8 cellular contexts compared by ENCODE assay signal in genomic region chr2:42567806-42568429, GRCh38. TPM values are rescaled to one million over a fixed set of nuclear protein-coding genes. Genes with fewer than 3 reads are reported as not detected.
A peak's percentile ranks its signal among the peaks of the same experiment; 100 is the strongest.
DNase-seq lines count a peak whose midpoint lies in the region; ATAC-seq and TF ChIP-seq lines count a peak whose summit lies in the region.

No MANE protein-coding gene starts in this region.

- H3K4me1 ChIP-seq in DND-41 (ENCODE audit: insufficient read depth, low read length), result peaks cover 52% of the 10 kb centered on the region
- peaks cover 9 to 53% (median 17%) of the 10 kb centered on the region in 3 donors for H3K4me1 ChIP-seq in esophagus squamous epithelium
- H3K4me1 ChIP-seq in neural progenitor cell, result peaks cover 17% of the 10 kb centered on the region

- H3F3A ChIP-seq in neural progenitor cell (ENCODE audit: low read depth), result peaks cover 39% of the 10 kb centered on the region

- POLR2A ChIA-PET in WTC11 (lab: Charles Lee), result interaction anchor here (0.7 kb wide), 2 partner anchors 20 to 22 kb away, joined by 4 read pairs; no protein-coding TSS in a partner anchor

- H2AFZ ChIP-seq in DND-41 (ENCODE audit: low read depth, low read length) (peak overlapping the region; percentile 65), neural progenitor cell (replicated peaks) (peak overlapping the region; percentile 87)

- CTCF ChIA-PET in WTC11 (lab: Charles Lee), result interaction anchor here (0.7 to 0.9 kb wide), 2 partner anchors 9 to 95 kb away, joined by 3 to 4 read pairs; no protein-coding TSS in a partner anchor

- H3K27ac ChIP-seq in DND-41 (ENCODE audit: low read length) (peak overlapping the region; percentile 95), esophagus squamous epithelium (peak overlapping the region; percentile 87 to 95 (median 94)), neural progenitor cell (peak overlapping the region; percentile 44)

- H3K4me2 ChIP-seq in DND-41 (ENCODE audit: insufficient read depth, low read length) (peak overlapping the region; percentile 60), neural progenitor cell (peak overlapping the region; percentile 85)

- H3K79me2 ChIP-seq in DND-41 (ENCODE audit: insufficient read depth, low read length) (peaks cover 38% of the 10 kb centered on the region), neural progenitor cell (ENCODE audit: low read depth) (peaks cover 43% of the 10 kb centered on the region)

- peak overlapping the region; percentile 38 for H3K27ac Mint-ChIP-seq in WTC11
- peak overlapping the region; percentile 82 for H3K27ac Mint-ChIP-seq in neural progenitor cell

- H3K36me3 ChIP-seq in DND-41 (ENCODE audit: insufficient read depth, low read length) (peaks cover 6% of the 10 kb centered on the region), esophagus squamous epithelium (peaks cover 0 to 23% (median 0%) of the 10 kb centered on the region in 3 donors), neural progenitor cell (peaks cover 10% of the 10 kb centered on the region)

- peak in 1 of 4 donors; percentile 16 for TF ChIP-seq POLR2A in esophagus squamous epithelium (IDR thresholded peaks at IDR 0.05)

- TF ChIP-seq CTCF in DND-41 (IDR thresholded peaks at IDR 0.05; ENCODE audit: borderline replicate concordance, extremely low read depth, low read length, poor library complexity, severe bottlenecking) (peak; percentile 4), WTC11 (IDR thresholded peaks at IDR 0.05) (no peak), esophagus squamous epithelium (IDR thresholded peaks at IDR 0.05) (no peak), neural progenitor cell (IDR thresholded peaks at IDR 0.05) (no peak)

- peak; percentile 23; the same call in 2 of the 3 replicates for ATAC-seq in DND-41 (ENCODE audit: insufficient read depth, low read depth)
- ATAC-seq in GM19395 (IDR thresholded peaks at IDR 0.05; ENCODE audit: unreplicated experiment), result peak; percentile 72
- ATAC-seq in HG03439 (IDR thresholded peaks at IDR 0.05; ENCODE audit: unreplicated experiment), result peak; percentile 64
- ATAC-seq in WTC11, result peak; percentile 80

- H3K4me3 ChIP-seq in DND-41 (ENCODE audit: low read depth in 1 of 2, low read length in 2 of 2), result peak overlapping the region in 1 of 2 experiments; percentile 51; a peak in 2 of 4 replicates
- H3K4me3 ChIP-seq in esophagus squamous epithelium, result peak overlapping the region; percentile 63 to 99 (median 76)
- peak overlapping the region; percentile 98 for H3K4me3 ChIP-seq in neural progenitor cell

- H3K27me3 Mint-ChIP-seq in WTC11 (ENCODE audit: low read depth) (no peaks in the 10 kb centered on the region), neural progenitor cell (ENCODE audit: insufficient read depth, low read depth) (no peaks in the 10 kb centered on the region)

- peak overlapping the region; percentile 68 for H3K4me3 Mint-ChIP-seq in WTC11
- H3K4me3 Mint-ChIP-seq in neural progenitor cell, result peak overlapping the region; percentile 88

- H4K20me1 ChIP-seq in DND-41 (ENCODE audit: insufficient read depth, low read length) (no peaks in the 10 kb centered on the region), neural progenitor cell (ENCODE audit: low read depth) (peaks cover 3% of the 10 kb centered on the region)

- H3K9me3 Mint-ChIP-seq in WTC11, result no peaks in the 10 kb centered on the region
- no peaks in the 10 kb centered on the region for H3K9me3 Mint-ChIP-seq in neural progenitor cell

- intact Hi-C loops in esophagus squamous epithelium (cut with DNase I), result no loop called here

- 44 to 49% methylated on average over 4 to 5 of the region's 12 CpGs for WGBS in esophagus squamous epithelium, 2 donors

- no peaks in the 10 kb centered on the region for H3K9me3 ChIP-seq in DND-41 (ENCODE audit: insufficient read depth, low read length, severe bottlenecking)
- H3K9me3 ChIP-seq in esophagus squamous epithelium, result no peaks in the 10 kb centered on the region
- H3K9me3 ChIP-seq in neural progenitor cell (ENCODE audit: low read depth), result no peaks in the 10 kb centered on the region

- H3K36me3 Mint-ChIP-seq in WTC11, result peaks cover 24% of the 10 kb centered on the region
- peaks cover 9% of the 10 kb centered on the region for H3K36me3 Mint-ChIP-seq in neural progenitor cell

- H3K27me3 ChIP-seq in DND-41 (ENCODE audit: insufficient read depth, low read length, poor library complexity), result no peaks in the 10 kb centered on the region
- no peaks in the 10 kb centered on the region for H3K27me3 ChIP-seq in esophagus squamous epithelium
- no peaks in the 10 kb centered on the region for H3K27me3 ChIP-seq in neural progenitor cell

- peak; percentile 55 for DNase-seq in DND-41
- DNase-seq in WTC11 (ENCODE audit: low spot score), result peak; percentile 75
- no peak for DNase-seq in esophagus squamous epithelium (lab: John Stamatoyannopoulos, UW)
- peak; percentile 76 for DNase-seq in neural progenitor cell (ENCODE audit: low spot score)
- no peak for DNase-seq in epidermal melanocyte (ENCODE audit: insufficient read length, low spot score)
- DNase-seq in COR-L47 (lab: John Stamatoyannopoulos, UW), result no peak

- H3K4me1 Mint-ChIP-seq in WTC11 (peaks cover 40% of the 10 kb centered on the region), neural progenitor cell (peaks cover 22% of the 10 kb centered on the region)

- H3K9ac ChIP-seq in DND-41 (ENCODE audit: low read depth, low read length) (peak overlapping the region; percentile 56), neural progenitor cell (no peak overlapping the region)

TF ChIP-seq in WTC11, 78 proteins besides CTCF, POLR2A, EP300 and RAD21:
- TF ChIP-seq ZNF263 (CRISPR knock-in tag; IDR thresholded peaks at IDR 0.05; ENCODE audit: low read depth) (no peak), ETV6 (CRISPR knock-in tag; IDR thresholded peaks at IDR 0.05) (peak; percentile 37; the same call in 1 of the 2 replicates), RORB (CRISPR knock-in tag; IDR thresholded peaks at IDR 0.05) (no peak), ZNF396 (CRISPR knock-in tag; IDR thresholded peaks at IDR 0.05; ENCODE audit: borderline replicate concordance) (no peak), SP1 (CRISPR knock-in tag; conservative IDR thresholded peaks at IDR 0.05) (peak; percentile 45; the same call in 1 of the 2 replicates), FOXJ3 (CRISPR knock-in tag; IDR thresholded peaks at IDR 0.05; ENCODE audit: borderline replicate concordance) (no peak), ZSCAN18 (CRISPR knock-in tag; IDR thresholded peaks at IDR 0.05) (no peak), ZNF138 (CRISPR knock-in tag; conservative IDR thresholded peaks at IDR 0.05) (peak; percentile 80; the same call in 1 of the 2 replicates), USF2 (CRISPR knock-in tag; IDR thresholded peaks at IDR 0.05) (0 out of 2 replicates have a peak, but pooled peaks have one; percentile 11), TEAD1 (CRISPR knock-in tag; IDR thresholded peaks at IDR 0.05) (0 out of 2 replicates have a peak, but pooled peaks have one; percentile 32), ZNF423 (CRISPR knock-in tag; IDR thresholded peaks at IDR 0.05) (peak; percentile 100), FOXK1 (CRISPR knock-in tag; IDR thresholded peaks at IDR 0.05) (0 out of 2 replicates have a peak, but pooled peaks have one; percentile 38), SMAD3 (CRISPR knock-in tag; IDR thresholded peaks at IDR 0.05; ENCODE audit: borderline replicate concordance) (0 out of 2 replicates have a peak, but pooled peaks have one; percentile 17), JAZF1 (CRISPR knock-in tag; IDR thresholded peaks at IDR 0.05) (no peak), FOXP4 (CRISPR knock-in tag; IDR thresholded peaks at IDR 0.05) (peak; percentile 39; the same call in 1 of the 2 replicates), TEAD4 (CRISPR knock-in tag; IDR thresholded peaks at IDR 0.05) (no peak), HMGA2 (CRISPR knock-in tag; IDR thresholded peaks at IDR 0.05) (no peak), ZBTB21 (CRISPR knock-in tag; IDR thresholded peaks at IDR 0.05; ENCODE audit: borderline replicate concordance) (peak; percentile 81; the same call in 1 of the 2 replicates)
TF ChIP-seq in WTC11: peak in this region for 10.

RNA-seq across cellular contexts. Expression of gene MTA3, which starts 0.5 kb away (rescaled TPM):
- total RNA-seq in WTC11 (2021) (153 to 173 TPM (median 157 TPM) in 3 replicates), esophagus squamous epithelium (10 to 100 TPM; 26.5 to 37.2 (median 34.4) TPM), neural progenitor cell (ENCODE audit: low replicate concordance) (94.0 and 117 TPM in 2 replicates)

Comparison
In these comparisons a context has a peak if more than half of its experiments do, and no peak if none do; other contexts are left out.
1. ATAC-seq: peak in every context shown above with its lines; median percentile 80 in WTC11; 72 in GM19395; 64 in HG03439; 23 in DND-41.
2. DNase-seq: peak in DND-41 (single experiment), WTC11 (single experiment) and neural progenitor cell (single experiment); none in esophagus squamous epithelium (single experiment), epidermal melanocyte (single experiment) and COR-L47 (single experiment).
3. H3K27ac ChIP-seq: peak in every context shown above with its lines; median percentile 95 in DND-41; 94 in esophagus squamous epithelium; 44 in neural progenitor cell.